1 cellular context compared by ENCODE assay signal in the genomic region with DNA sequence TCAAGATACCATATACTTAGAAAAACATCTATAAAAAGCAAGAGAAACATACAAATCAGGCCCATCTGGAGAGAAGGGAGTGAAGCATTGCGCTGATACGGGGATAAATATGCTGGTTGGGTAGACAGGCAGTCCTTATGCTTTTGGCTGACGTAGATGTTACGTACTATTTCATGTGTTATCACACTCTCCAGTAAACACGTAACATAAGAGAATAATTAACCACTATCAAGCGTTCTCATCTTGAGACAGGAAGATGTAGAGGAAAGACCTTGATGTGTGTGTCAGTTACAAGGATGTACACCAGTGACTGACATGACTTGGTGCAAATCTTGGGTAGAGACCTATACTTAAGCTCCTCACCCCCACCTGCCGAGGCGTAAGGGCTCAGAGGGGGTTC.
TF ChIP-seq lines count a peak whose summit lies in the region.

No MANE protein-coding gene starts in this region.

TF ChIP-seq in SK-N-SH treated with all-trans-retinoic acid at 6 μM for 48 hours, 23 proteins besides CTCF, POLR2A, EP300 and RAD21 (continued from another document):
- no peak for TF ChIP-seq ISL1 (CRISPR knock-in tag; IDR thresholded peaks at IDR 0.05)
- no peak for TF ChIP-seq RARB (CRISPR knock-in tag; IDR thresholded peaks at IDR 0.05)
